1 cellular context compared by ENCODE assay signal in the genomic region with DNA sequence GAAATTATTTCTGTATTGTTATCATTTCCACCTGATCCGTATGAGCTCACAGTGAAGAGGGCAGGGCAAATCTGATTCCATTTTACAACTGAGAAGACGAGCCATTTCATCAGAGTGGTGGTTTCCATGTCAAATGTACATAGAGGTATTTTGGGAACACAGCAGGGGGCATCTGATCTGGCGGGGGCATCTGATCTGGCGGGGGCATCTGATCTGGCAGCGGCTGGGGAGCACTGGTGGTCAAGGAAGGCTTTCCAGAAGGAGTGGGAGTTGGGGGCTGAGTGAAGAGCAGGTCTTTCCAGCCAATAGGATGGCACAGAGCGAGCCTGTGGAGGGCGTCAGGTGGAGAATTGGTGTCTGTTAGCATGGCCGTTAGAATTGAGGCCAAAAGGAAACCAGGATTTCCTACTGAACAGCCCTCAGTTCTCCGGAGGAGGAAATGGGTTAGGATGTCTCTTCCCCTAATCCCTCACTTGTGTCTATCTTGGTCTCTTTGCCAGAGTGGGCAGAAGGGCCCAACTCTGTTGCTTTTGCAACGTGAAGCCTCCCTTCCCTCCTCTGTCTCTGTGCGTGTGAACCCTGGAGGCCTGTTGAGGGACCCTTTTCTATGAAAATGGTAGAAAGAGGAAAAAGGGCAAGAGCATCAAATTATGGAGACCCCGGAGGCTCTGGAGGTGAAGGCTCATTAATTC.
TF ChIP-seq lines count a peak whose summit lies in the region.

No MANE protein-coding gene starts in this region.

TF ChIP-seq in K562, 482 proteins besides CTCF, POLR2A, EP300 and RAD21 (continued from another document and continues in another):
- TF ChIP-seq, protein P1, sequence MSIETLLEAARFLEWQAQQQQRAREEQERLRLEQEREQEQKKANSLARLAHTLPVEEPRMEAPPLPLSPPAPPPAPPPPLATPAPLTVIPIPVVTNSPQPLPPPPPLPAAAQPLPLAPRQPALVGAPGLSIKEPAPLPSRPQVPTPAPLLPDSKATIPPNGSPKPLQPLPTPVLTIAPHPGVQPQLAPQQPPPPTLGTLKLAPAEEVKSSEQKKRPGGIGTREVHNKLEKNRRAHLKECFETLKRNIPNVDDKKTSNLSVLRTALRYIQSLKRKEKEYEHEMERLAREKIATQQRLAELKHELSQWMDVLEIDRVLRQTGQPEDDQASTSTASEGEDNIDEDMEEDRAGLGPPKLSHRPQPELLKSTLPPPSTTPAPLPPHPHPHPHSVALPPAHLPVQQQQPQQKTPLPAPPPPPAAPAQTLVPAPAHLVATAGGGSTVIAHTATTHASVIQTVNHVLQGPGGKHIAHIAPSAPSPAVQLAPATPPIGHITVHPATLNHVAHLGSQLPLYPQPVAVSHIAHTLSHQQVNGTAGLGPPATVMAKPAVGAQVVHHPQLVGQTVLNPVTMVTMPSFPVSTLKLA (conservative IDR thresholded peaks at IDR 0.05), result no peak
- TF ChIP-seq, protein P2, sequence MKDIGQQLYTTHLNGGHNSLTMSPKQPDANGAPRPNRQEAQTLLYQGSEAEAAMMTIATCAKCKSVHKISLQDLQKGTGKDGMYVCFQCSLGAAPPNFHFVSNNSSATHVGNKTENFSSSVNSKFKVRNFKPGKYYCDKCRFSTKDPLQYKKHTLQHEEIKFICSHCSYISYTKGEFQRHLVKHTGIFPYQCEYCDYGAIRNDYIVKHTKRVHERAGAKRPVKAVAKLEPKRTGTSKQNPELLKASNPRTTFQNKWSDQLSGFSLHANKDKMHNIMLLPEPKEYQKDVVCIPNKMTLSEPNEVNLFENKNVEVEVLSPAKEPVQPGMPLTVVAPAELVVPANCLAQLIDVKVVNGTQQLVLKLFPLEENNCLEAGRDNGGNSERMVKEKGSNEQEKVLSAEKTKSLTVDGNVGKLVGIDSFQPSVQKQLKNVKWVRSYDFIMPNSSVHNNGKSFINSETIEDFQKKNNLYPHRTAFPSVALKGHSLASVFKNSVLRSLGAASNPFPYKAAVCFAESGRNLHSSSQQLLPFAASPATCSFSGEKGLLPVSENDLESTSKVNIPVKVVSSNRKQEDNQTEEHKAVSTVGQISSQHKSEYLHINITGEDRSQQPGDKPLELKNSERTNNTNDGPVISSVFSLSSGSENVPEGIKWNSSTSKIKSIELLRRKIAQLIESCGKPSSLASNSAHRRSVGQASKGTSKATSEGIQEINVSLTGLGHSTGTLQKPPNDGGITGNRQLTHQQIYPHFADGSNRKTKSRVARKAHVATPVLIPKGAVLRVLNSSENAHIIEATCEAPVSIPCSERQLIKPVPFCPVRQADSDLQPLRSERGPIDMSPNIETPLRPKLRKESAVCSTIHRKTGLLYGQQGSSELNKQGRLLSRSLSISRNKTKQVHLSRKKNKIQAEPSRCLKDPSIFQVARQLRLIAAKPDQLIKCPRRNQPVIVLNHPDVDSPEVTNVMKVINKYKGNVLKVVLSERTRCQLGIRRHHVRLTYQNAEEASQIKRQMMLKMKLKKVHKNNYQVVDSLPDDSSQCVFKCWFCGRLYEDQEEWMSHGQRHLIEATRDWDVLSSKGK (CRISPR knock-in tag; IDR thresholded peaks at IDR 0.05), result no peak
- TF ChIP-seq NFE2L1 (tag; IDR thresholded peaks at IDR 0.05; ENCODE audit: borderline replicate concordance, low read depth), result peak; percentile 54; the same call in 1 of the 2 replicates
- TF ChIP-seq SIX5 (IDR thresholded peaks at IDR 0.05; ENCODE audit: borderline replicate concordance in 1 of 2, insufficient read depth in 1 of 2, low read depth in 1 of 2, low read length in 2 of 2), result no peak
- TF ChIP-seq, protein P3, sequence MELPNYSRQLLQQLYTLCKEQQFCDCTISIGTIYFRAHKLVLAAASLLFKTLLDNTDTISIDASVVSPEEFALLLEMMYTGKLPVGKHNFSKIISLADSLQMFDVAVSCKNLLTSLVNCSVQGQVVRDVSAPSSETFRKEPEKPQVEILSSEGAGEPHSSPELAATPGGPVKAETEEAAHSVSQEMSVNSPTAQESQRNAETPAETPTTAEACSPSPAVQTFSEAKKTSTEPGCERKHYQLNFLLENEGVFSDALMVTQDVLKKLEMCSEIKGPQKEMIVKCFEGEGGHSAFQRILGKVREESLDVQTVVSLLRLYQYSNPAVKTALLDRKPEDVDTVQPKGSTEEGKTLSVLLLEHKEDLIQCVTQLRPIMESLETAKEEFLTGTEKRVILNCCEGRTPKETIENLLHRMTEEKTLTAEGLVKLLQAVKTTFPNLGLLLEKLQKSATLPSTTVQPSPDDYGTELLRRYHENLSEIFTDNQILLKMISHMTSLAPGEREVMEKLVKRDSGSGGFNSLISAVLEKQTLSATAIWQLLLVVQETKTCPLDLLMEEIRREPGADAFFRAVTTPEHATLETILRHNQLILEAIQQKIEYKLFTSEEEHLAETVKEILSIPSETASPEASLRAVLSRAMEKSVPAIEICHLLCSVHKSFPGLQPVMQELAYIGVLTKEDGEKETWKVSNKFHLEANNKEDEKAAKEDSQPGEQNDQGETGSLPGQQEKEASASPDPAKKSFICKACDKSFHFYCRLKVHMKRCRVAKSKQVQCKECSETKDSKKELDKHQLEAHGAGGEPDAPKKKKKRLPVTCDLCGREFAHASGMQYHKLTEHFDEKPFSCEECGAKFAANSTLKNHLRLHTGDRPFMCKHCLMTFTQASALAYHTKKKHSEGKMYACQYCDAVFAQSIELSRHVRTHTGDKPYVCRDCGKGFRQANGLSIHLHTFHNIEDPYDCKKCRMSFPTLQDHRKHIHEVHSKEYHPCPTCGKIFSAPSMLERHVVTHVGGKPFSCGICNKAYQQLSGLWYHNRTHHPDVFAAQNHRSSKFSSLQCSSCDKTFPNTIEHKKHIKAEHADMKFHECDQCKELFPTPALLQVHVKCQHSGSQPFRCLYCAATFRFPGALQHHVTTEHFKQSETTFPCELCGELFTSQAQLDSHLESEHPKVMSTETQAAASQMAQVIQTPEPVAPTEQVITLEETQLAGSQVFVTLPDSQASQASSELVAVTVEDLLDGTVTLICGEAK (IDR thresholded peaks at IDR 0.05), result 0 out of 2 replicates have a peak, but pooled peaks have one; percentile 11
- TF ChIP-seq, protein P3 (CRISPR knock-in tag; IDR thresholded peaks at IDR 0.05), result no peak
- no peak for TF ChIP-seq PHF8 (IDR thresholded peaks at IDR 0.05; ENCODE audit: borderline replicate concordance, low read length)
- TF ChIP-seq ZNF695 (CRISPR knock-in tag; IDR thresholded peaks at IDR 0.05), result no peak
- TF ChIP-seq, protein P4, sequence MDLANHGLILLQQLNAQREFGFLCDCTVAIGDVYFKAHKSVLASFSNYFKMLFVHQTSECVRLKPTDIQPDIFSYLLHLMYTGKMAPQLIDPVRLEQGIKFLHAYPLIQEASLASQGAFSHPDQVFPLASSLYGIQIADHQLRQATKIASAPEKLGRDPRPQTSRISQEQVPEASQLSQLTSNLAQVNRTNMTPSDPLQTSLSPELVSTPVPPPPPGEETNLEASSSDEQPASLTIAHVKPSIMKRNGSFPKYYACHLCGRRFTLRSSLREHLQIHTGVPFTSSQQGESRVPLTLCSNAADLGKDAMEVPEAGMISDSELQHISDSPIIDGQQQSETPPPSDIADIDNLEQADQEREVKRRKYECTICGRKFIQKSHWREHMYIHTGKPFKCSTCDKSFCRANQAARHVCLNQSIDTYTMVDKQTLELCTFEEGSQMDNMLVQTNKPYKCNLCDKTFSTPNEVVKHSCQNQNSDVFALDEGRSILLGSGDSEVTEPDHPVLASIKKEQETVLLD (IDR thresholded peaks at IDR 0.05), result 0 out of 2 replicates have a peak, but pooled peaks have one; percentile 52
- no peak for TF ChIP-seq SRSF3 (IDR thresholded peaks at IDR 0.05; ENCODE audit: insufficient read depth, low read length)
- no peak for TF ChIP-seq CCNT2 (IDR thresholded peaks at IDR 0.05; ENCODE audit: borderline replicate concordance, extremely low read depth, insufficient read length, low read depth, low read length)
- TF ChIP-seq SIRT6 (IDR thresholded peaks at IDR 0.05; ENCODE audit: low read depth, low read length), result no peak
- TF ChIP-seq, protein P5, sequence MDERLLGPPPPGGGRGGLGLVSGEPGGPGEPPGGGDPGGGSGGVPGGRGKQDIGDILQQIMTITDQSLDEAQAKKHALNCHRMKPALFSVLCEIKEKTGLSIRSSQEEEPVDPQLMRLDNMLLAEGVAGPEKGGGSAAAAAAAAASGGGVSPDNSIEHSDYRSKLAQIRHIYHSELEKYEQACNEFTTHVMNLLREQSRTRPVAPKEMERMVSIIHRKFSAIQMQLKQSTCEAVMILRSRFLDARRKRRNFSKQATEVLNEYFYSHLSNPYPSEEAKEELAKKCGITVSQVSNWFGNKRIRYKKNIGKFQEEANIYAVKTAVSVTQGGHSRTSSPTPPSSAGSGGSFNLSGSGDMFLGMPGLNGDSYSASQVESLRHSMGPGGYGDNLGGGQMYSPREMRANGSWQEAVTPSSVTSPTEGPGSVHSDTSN (CRISPR knock-in tag; IDR thresholded peaks at IDR 0.05; ENCODE audit: low read depth), result no peak
- TF ChIP-seq, protein P5 (tag; conservative IDR thresholded peaks at IDR 0.05; ENCODE audit: low read depth), result 0 out of 2 replicates have a peak, but pooled peaks have one; percentile 26
- no peak for TF ChIP-seq KLF10 (CRISPR knock-in tag; IDR thresholded peaks at IDR 0.05)
- TF ChIP-seq ESRRA (IDR thresholded peaks at IDR 0.05; ENCODE audit: borderline replicate concordance, low read depth), result no peak
- TF ChIP-seq ZNF124 (CRISPR knock-in tag; IDR thresholded peaks at IDR 0.05), result no peak
- no peak for TF ChIP-seq KAT2B (IDR thresholded peaks at IDR 0.05; ENCODE audit: low read depth, low read length)
- TF ChIP-seq, protein P6, sequence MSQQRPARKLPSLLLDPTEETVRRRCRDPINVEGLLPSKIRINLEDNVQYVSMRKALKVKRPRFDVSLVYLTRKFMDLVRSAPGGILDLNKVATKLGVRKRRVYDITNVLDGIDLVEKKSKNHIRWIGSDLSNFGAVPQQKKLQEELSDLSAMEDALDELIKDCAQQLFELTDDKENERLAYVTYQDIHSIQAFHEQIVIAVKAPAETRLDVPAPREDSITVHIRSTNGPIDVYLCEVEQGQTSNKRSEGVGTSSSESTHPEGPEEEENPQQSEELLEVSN (IDR thresholded peaks at IDR 0.05; ENCODE audit: borderline replicate concordance in 1 of 2, extremely low read depth in 1 of 2, insufficient read depth in 1 of 2, insufficient read length in 1 of 2, low read depth in 1 of 2, low read length in 1 of 2, poor library complexity in 1 of 2, severe bottlenecking in 1 of 2), result peak in 1 of 2 experiments; percentile 39
- TF ChIP-seq PHF20 (IDR thresholded peaks at IDR 0.05; ENCODE audit: partially characterized antibody), result no peak
- TF ChIP-seq, protein P7, sequence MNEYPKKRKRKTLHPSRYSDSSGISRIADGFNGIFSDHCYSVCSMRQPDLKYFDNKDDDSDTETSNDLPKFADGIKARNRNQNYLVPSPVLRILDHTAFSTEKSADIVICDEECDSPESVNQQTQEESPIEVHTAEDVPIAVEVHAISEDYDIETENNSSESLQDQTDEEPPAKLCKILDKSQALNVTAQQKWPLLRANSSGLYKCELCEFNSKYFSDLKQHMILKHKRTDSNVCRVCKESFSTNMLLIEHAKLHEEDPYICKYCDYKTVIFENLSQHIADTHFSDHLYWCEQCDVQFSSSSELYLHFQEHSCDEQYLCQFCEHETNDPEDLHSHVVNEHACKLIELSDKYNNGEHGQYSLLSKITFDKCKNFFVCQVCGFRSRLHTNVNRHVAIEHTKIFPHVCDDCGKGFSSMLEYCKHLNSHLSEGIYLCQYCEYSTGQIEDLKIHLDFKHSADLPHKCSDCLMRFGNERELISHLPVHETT (CRISPR knock-in tag; conservative IDR thresholded peaks at IDR 0.05 in 1 of 2, IDR thresholded peaks at IDR 0.05 in 1 of 2), result peak in 1 of 2 experiments; percentile 82; a peak in 2 of 4 replicates
- no peak for TF ChIP-seq ZNF232 (CRISPR knock-in tag; IDR thresholded peaks at IDR 0.05)
- no peak for TF ChIP-seq JUNB (CRISPR knock-in tag; conservative IDR thresholded peaks at IDR 0.05)
- no peak for TF ChIP-seq TCF7 (IDR thresholded peaks at IDR 0.05; ENCODE audit: borderline replicate concordance)
- TF ChIP-seq HIVEP1 (CRISPR knock-in tag; IDR thresholded peaks at IDR 0.05), result peak; percentile 73; the same call in 1 of the 2 replicates
- TF ChIP-seq, protein P8, sequence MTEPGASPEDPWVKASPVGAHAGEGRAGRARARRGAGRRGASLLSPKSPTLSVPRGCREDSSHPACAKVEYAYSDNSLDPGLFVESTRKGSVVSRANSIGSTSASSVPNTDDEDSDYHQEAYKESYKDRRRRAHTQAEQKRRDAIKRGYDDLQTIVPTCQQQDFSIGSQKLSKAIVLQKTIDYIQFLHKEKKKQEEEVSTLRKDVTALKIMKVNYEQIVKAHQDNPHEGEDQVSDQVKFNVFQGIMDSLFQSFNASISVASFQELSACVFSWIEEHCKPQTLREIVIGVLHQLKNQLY (CRISPR knock-in tag; conservative IDR thresholded peaks at IDR 0.05), result no peak
- peak; percentile 82 for TF ChIP-seq PYGO2 (tag; IDR thresholded peaks at IDR 0.05)
